17 cellular contexts compared by ENCODE assay signal in the genomic region with DNA sequence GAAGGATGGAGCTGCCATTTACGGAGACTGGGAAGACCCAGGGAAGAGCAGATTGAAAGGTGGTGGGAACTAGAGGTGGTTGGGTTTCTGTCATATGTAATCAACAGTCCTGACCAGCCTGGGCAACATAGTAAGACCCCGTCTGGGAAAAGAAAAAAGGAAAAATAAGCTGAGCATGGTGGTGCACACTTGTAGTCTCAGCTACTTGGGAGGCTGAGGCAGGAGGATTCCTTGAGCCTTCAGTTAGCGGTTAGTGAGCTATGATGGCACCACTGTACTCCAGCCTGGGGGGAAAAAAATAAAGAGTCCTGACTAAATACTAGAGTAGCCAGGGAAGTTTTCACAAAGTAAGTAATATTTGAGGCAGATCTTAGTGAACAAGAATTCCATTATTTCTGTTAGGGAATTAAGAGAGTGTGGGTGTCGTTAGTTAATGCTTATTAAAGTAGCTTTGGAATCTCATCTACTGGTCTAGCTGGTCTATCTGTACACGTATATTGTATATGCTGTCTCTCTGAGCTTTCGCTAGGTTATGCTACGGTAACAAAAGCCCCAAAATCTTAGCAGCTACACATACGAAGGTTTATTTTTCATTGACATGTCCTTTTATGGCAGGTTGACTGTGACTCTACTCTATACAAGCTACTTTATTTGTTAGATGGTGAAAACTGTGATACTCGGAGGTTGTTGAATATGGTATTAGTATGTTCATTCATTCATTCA. TPM values are rescaled to one million over a fixed set of nuclear protein-coding genes. Genes with fewer than 3 reads are reported as not detected.
DNase-seq lines count a peak whose midpoint lies in the region; ATAC-seq and TF ChIP-seq lines count a peak whose summit lies in the region.
"Had no signal": no experiment of that assay in that cellular context is flagged by ENCODE, and none has a peak within 500 bp of the region (broad histone marks: within the 10 kb centered on the region; RNA-seq: fewer than 3 reads in every experiment).

No MANE protein-coding gene starts in this region.

- no peaks in the 10 kb centered on the region for H4K20me1 ChIP-seq in PC-3 (ENCODE audit: low read length)
- H4K20me1 ChIP-seq in osteoblast (ENCODE audit: insufficient read depth, low read length): peaks cover 28% of the 10 kb centered on the region

- CTCF ChIA-PET in PC-3 (lab: Charles Lee): interaction anchor here (0.8 to 1.7 kb wide), 3 partner anchors 12 to 16 kb away, joined by 4 to 10 read pairs (median 7); no protein-coding TSS in a partner anchor

- H3K79me2 ChIP-seq in PC-3 (ENCODE audit: low read length) (peaks cover 80% of the 10 kb centered on the region), osteoblast (ENCODE audit: insufficient read depth, low read length) (peaks cover 47% of the 10 kb centered on the region)

- H3K27ac ChIP-seq in PC-3 (ENCODE audit: low read length) (peak overlapping the region; percentile 87), osteoblast (ENCODE audit: low read depth, low read length) (no peak overlapping the region)

- peaks cover 8% of the 10 kb centered on the region for H3F3A ChIP-seq in PC-3 (ENCODE audit: low read length, unreplicated experiment)

- peak overlapping the region; percentile 21; the same call in 1 of the 2 replicates for H3K4me3 ChIP-seq in PC-3 (ENCODE audit: low read length)
- no peak overlapping the region for H3K4me3 ChIP-seq in osteoblast (ENCODE audit: insufficient read depth, low read length)

- H3K4me2 ChIP-seq in PC-3 (ENCODE audit: low read length) (peak overlapping the region; percentile 67), osteoblast (ENCODE audit: insufficient read depth, low read length) (no peak overlapping the region)

- POLR2A ChIA-PET in PC-3 (lab: Charles Lee; ENCODE audit: unreplicated experiment): interaction anchor here (0.6 to 1.0 kb wide), 3 partner anchors 12 to 287 kb away, joined by 3 read pairs; no protein-coding TSS in a partner anchor

- BruUV-seq in PC-3 (replicated peaks; lab: Mats Ljungman, UMichigan): TSS peak; percentile 31

- H3K9ac ChIP-seq in PC-3 (ENCODE audit: low read length): peak overlapping the region; percentile 54

- H3K9me3 ChIP-seq in PC-3 (ENCODE audit: low read length) (no peaks in the 10 kb centered on the region), osteoblast (ENCODE audit: low read depth, low read length) (no peaks in the 10 kb centered on the region)
- H3K9me3 ChIP-seq: BE2C had no signal

- no peak for TF ChIP-seq CTCF in PC-3 (conservative IDR thresholded peaks at IDR 0.05; ENCODE audit: low read depth, low read length)
- TF ChIP-seq CTCF in osteoblast (IDR thresholded peaks at IDR 0.05; ENCODE audit: extremely low read depth, low read depth, low read length): no peak
- TF ChIP-seq CTCF in GM10266 (IDR thresholded peaks at IDR 0.05; ENCODE audit: control insufficient read depth, insufficient read depth, low read depth, missing control alignments): no peak

- DNase-seq in Daoy (ENCODE audit: low read depth): peak; percentile 1
- peak; percentile 11 for DNase-seq in PC-3
- peak; percentile 34 for DNase-seq in ecto neural progenitor cell (ENCODE audit: low spot score)
- DNase-seq in osteoblast (ENCODE audit: insufficient read length, low spot score, missing footprints): peak; percentile 23
- DNase-seq in NCI-H2227 (lab: John Stamatoyannopoulos, UW; ENCODE audit: unreplicated experiment): no peak
- no peak for DNase-seq in GM10266 (ENCODE audit: extremely low spot score)
- no peak for DNase-seq in HUDEP-2 (lab: John Stamatoyannopoulos, UW; ENCODE audit: unreplicated experiment in 76 of 76)
- no peak for DNase-seq in glomerular visceral epithelial cell (ENCODE audit: extremely low spot score)
- DNase-seq: BE2C; GF-D8; IMR-90; NCI-H1105 treated with DMSO at 0.1 percent for 48 hours; NCI-H187 treated with DMSO at 0.1 percent for 48 hours; NCI-H446; NK-92 treated with Interleukin-12 subunit alpha and Interleukin-12 subunit beta, amount 100 ng/mL, for 24 hours; SIG-M5 had no signal

- H3K9me2 ChIP-seq in PC-3 (replicated peaks; ENCODE audit: low read length): no peaks in the 10 kb centered on the region

- intact Hi-C loops in PC-3 (cut with micrococcal nuclease): loop anchor here (5.0 kb wide), 1 partner anchor 167 kb away; the partner anchor contains the start of gene NECAP2

- H3K27me3 ChIP-seq in PC-3 (ENCODE audit: low read length): no peaks in the 10 kb centered on the region
- no peaks in the 10 kb centered on the region for H3K27me3 ChIP-seq in osteoblast (ENCODE audit: insufficient read depth, low read length)
- H3K27me3 ChIP-seq: BE2C had no signal

- ATAC-seq in PC-3: no peak

- H3K36me3 ChIP-seq in PC-3 (ENCODE audit: low read depth, low read length) (peaks cover 25% of the 10 kb centered on the region), osteoblast (ENCODE audit: insufficient read depth, low read length) (peaks cover 34% of the 10 kb centered on the region)
- H3K36me3 ChIP-seq: BE2C had no signal

- H3K4me1 ChIP-seq in PC-3 (ENCODE audit: insufficient read depth, low read length) (peaks cover 64% of the 10 kb centered on the region), osteoblast (ENCODE audit: insufficient read depth, low read length) (peaks cover 21% of the 10 kb centered on the region)
- H3K4me1 ChIP-seq: BE2C had no signal

- no peak overlapping the region for H2AFZ ChIP-seq in PC-3 (ENCODE audit: low read length)
- no peak overlapping the region for H2AFZ ChIP-seq in osteoblast (ENCODE audit: low read length)

RNA-seq across cellular contexts. Expression of gene NBPF1, which starts 4.4 kb away (rescaled TPM):
- 41.5 and 42.2 TPM in 2 replicates for total RNA-seq in Daoy (2014; rRNA removed; shearing (Covaris generic))
- total RNA-seq in PC-3 (2014; rRNA removed) (57.2 and 76.7 TPM in 2 replicates), osteoblast (54.6 and 71.6 TPM in 2 replicates)

RNA-seq across cellular contexts. Expression of gene RNU1-3, which starts 57.7 kb away (rescaled TPM):
- 306 and 832 TPM in 2 replicates for total RNA-seq in Daoy (2014; rRNA removed; shearing (Covaris generic))
- under 0.01 TPM in 2 replicates for total RNA-seq in PC-3 (2014; rRNA removed)
- under 0.01 TPM in 1 of 2 replicates, not detected in the other for total RNA-seq in osteoblast
- total RNA-seq: LHCN-M2 had no signal

Comparison
In these comparisons a context has a peak if more than half of its experiments do, and no peak if none do; other contexts are left out.
1. DNase-seq: peak in Daoy (single experiment), PC-3 (single experiment), ecto neural progenitor cell (single experiment) and osteoblast (single experiment); none in NCI-H2227 (single experiment), GM10266 (single experiment), HUDEP-2 (0 of 76) and glomerular visceral epithelial cell (single experiment).
2. RNA of gene RNU1-3, which starts 57.7 kb away (total RNA-seq): 306 to 832 TPM in Daoy; under 0.01 TPM in PC-3 and under 0.01 TPM in osteoblast; every median in the first group is over 100 times any median in the second.